In the genomic region with DNA sequence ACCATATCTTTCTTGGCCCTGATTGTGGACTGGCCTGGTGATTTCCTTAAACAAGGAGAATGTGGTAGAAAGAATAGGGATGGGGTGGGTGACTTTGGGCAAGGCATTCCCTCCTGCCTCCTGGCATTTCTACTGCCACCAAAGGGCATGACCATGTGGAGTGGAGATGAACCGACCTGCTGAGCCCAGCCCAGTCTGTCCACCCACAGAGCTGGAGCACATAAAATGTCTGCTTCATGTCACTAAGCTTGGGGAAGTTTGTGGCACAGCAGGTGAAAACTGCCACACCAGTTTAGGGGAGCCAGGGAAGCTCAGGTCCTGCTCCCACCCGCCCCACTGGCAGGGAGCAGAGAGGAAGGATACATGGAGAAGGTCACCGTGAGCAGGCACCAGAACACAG, we compare ENCODE assay signal across 24 cellular contexts. TPM values are rescaled to one million over a fixed set of nuclear protein-coding genes. Genes with fewer than 3 reads are reported as not detected.
DNase-seq lines count a peak whose midpoint lies in the region; ATAC-seq, FAIRE-seq and TF ChIP-seq lines count a peak whose summit lies in the region.
"Had no signal": no experiment of that assay in that cellular context is flagged by ENCODE, and none has a peak within 500 bp of the region (broad histone marks: within the 10 kb centered on the region; RNA-seq: fewer than 3 reads in every experiment).

No MANE protein-coding gene starts in this region.

- no peak overlapping the region for H3K4me3 Mint-ChIP-seq in natural killer cell treated with Interleukin-12 subunit alpha and Interleukin-12 subunit beta and Interleukin-15 and Interleukin-18, amount 100 ng/mL, for 72 hours
- H3K4me3 Mint-ChIP-seq in natural killer cell (no peak overlapping the region), astrocyte (ENCODE audit: unreplicated experiment) (peak overlapping the region; percentile 40), nephron progenitor cell (no peak overlapping the region)
- H3K4me3 Mint-ChIP-seq: CD4-positive, CD25-positive, alpha-beta regulatory T cell; HFFc6; IgD-negative memory B cell had no signal

- no peaks in the 10 kb centered on the region for H3K4me1 ChIP-seq in astrocyte (ENCODE audit: insufficient read depth, low read length)
- H3K4me1 ChIP-seq in A673 (ENCODE audit: insufficient read depth, low read length, poor library complexity, severe bottlenecking) = no peaks in the 10 kb centered on the region
- H3K4me1 ChIP-seq: Caco-2 had no signal

- no peak overlapping the region for H3K4me3 ChIP-seq in astrocyte (ENCODE audit: insufficient read depth, low read depth, low read length)
- H3K4me3 ChIP-seq in A673 (ENCODE audit: low read depth, low read length, poor library complexity, severe bottlenecking) = no peak overlapping the region

- H3K36me3 ChIP-seq in astrocyte (ENCODE audit: insufficient read depth, low read length) (no peaks in the 10 kb centered on the region), A673 (ENCODE audit: insufficient read depth, low read length, poor library complexity, severe bottlenecking) (no peaks in the 10 kb centered on the region)
- H3K36me3 ChIP-seq: BE2C had no signal

- H3K9me3 Mint-ChIP-seq in natural killer cell treated with Interleukin-12 subunit alpha and Interleukin-12 subunit beta and Interleukin-15 and Interleukin-18, amount 100 ng/mL, for 72 hours = no peaks in the 10 kb centered on the region
- H3K9me3 Mint-ChIP-seq in natural killer cell (no peaks in the 10 kb centered on the region), astrocyte (ENCODE audit: unreplicated experiment) (peaks cover 4% of the 10 kb centered on the region), nephron progenitor cell (peaks cover 28% of the 10 kb centered on the region)

- H3K9ac ChIP-seq in astrocyte (ENCODE audit: low read length) = no peak overlapping the region

- no peaks in the 10 kb centered on the region for H3K27me3 Mint-ChIP-seq in natural killer cell treated with Interleukin-12 subunit alpha and Interleukin-12 subunit beta and Interleukin-15 and Interleukin-18, amount 100 ng/mL, for 72 hours
- no peaks in the 10 kb centered on the region for H3K27me3 Mint-ChIP-seq in natural killer cell (ENCODE audit: low read depth in 2 of 2)
- no peaks in the 10 kb centered on the region for H3K27me3 Mint-ChIP-seq in astrocyte (ENCODE audit: low read depth, unreplicated experiment)
- H3K27me3 Mint-ChIP-seq in nephron progenitor cell (ENCODE audit: low read depth, poor library complexity) = peaks cover 3% of the 10 kb centered on the region
- H3K27me3 Mint-ChIP-seq: CD4-positive, CD25-positive, alpha-beta regulatory T cell; IgD-negative memory B cell had no signal

- no peak for FAIRE-seq in astrocyte (lab: Jason Lieb, UNC)
- FAIRE-seq: D721Med, G401.6, GM12892, GM18507, H1 had no signal

- ATAC-seq in natural killer cell treated with Interleukin-12 subunit alpha and Interleukin-12 subunit beta and Interleukin-15 and Interleukin-18, amount 100 ng/mL, for 72 hours = no peak
- no peak for ATAC-seq in natural killer cell
- ATAC-seq in sciatic nerve = no peak

- no peak for TF ChIP-seq CTCF in natural killer cell (IDR thresholded peaks at IDR 0.05)
- no peak for TF ChIP-seq CTCF in astrocyte (IDR thresholded peaks at IDR 0.05; ENCODE audit: insufficient read depth, low read depth, low read length)
- no peak for TF ChIP-seq CTCF in nephron progenitor cell (IDR thresholded peaks at IDR 0.05)
- TF ChIP-seq CTCF in A673 (conservative IDR thresholded peaks at IDR 0.05; ENCODE audit: low read depth, low read length) = no peak

- POLR2A ChIA-PET in A673 (lab: Charles Lee; ENCODE audit: low non-redundant PET) = no interaction called here

- H3K36me3 Mint-ChIP-seq in natural killer cell treated with Interleukin-12 subunit alpha and Interleukin-12 subunit beta and Interleukin-15 and Interleukin-18, amount 100 ng/mL, for 72 hours = no peaks in the 10 kb centered on the region
- no peaks in the 10 kb centered on the region for H3K36me3 Mint-ChIP-seq in natural killer cell
- H3K36me3 Mint-ChIP-seq in astrocyte (ENCODE audit: low read depth, unreplicated experiment) = peaks cover 33% of the 10 kb centered on the region
- peaks cover 59% of the 10 kb centered on the region for H3K36me3 Mint-ChIP-seq in nephron progenitor cell (ENCODE audit: low read depth)

- H3K4me1 Mint-ChIP-seq in natural killer cell treated with Interleukin-12 subunit alpha and Interleukin-12 subunit beta and Interleukin-15 and Interleukin-18, amount 100 ng/mL, for 72 hours (ENCODE audit: low read depth in 2 of 2) = peaks cover 0 to 7% of the 10 kb centered on the region in 2 donors
- H3K4me1 Mint-ChIP-seq in natural killer cell (peaks cover 0 to 10% of the 10 kb centered on the region in 2 donors), astrocyte (ENCODE audit: low read depth, unreplicated experiment) (no peaks in the 10 kb centered on the region), nephron progenitor cell (peaks cover 10% of the 10 kb centered on the region)

- no peak overlapping the region for H3K27ac Mint-ChIP-seq in natural killer cell treated with Interleukin-12 subunit alpha and Interleukin-12 subunit beta and Interleukin-15 and Interleukin-18, amount 100 ng/mL, for 72 hours
- H3K27ac Mint-ChIP-seq in natural killer cell = no peak overlapping the region
- no peak overlapping the region for H3K27ac Mint-ChIP-seq in astrocyte (ENCODE audit: unreplicated experiment)
- H3K27ac Mint-ChIP-seq in nephron progenitor cell = peak overlapping the region; percentile 39
- H3K27ac Mint-ChIP-seq: CD4-positive, CD25-positive, alpha-beta regulatory T cell; HFFc6 had no signal

- H3K9me3 ChIP-seq in astrocyte (ENCODE audit: insufficient read depth, low read depth, low read length) (peaks cover 5% of the 10 kb centered on the region), A673 (ENCODE audit: low read depth, low read length, poor library complexity, severe bottlenecking) (peaks cover 9% of the 10 kb centered on the region)
- H3K9me3 ChIP-seq: BE2C had no signal

- H3K27me3 ChIP-seq in astrocyte (ENCODE audit: insufficient read depth, low read length) (no peaks in the 10 kb centered on the region), A673 (replicated peaks; ENCODE audit: insufficient read depth, low read depth, low read length, poor library complexity) (no peaks in the 10 kb centered on the region)
- H3K27me3 ChIP-seq: BE2C had no signal

- intact Hi-C loops in natural killer cell (cut with micrococcal nuclease) = no loop called here
- intact Hi-C loops in A673 (cut with micrococcal nuclease; ENCODE audit: unreplicated experiment) = no loop called here
- intact Hi-C loops in sciatic nerve (cut with DNase I) = no loop called here

- peaks cover 3% of the 10 kb centered on the region for H4K20me1 ChIP-seq in astrocyte (ENCODE audit: insufficient read depth, low read length)

- CTCF ChIA-PET in A673 (lab: Charles Lee) = no interaction called here

- peaks cover 2% of the 10 kb centered on the region for H3K79me2 ChIP-seq in astrocyte (ENCODE audit: insufficient read depth, low read length)

- H3K4me2 ChIP-seq in astrocyte (ENCODE audit: low read length) = no peak overlapping the region

- H3K27ac ChIP-seq in astrocyte (ENCODE audit: low read depth, low read length) (no peak overlapping the region), A673 (ENCODE audit: low read depth, low read length, poor library complexity, severe bottlenecking) (no peak overlapping the region)
- H3K27ac ChIP-seq: HL-60 had no signal

- H2AFZ ChIP-seq in astrocyte (ENCODE audit: low read depth, low read length) = no peak overlapping the region

- no TSS peak for BruUV-seq in A673 (replicated peaks; lab: Mats Ljungman, UMichigan)

- DNase-seq in natural killer cell treated with Interleukin-12 subunit alpha and Interleukin-12 subunit beta and Interleukin-15 and Interleukin-18, amount 100 ng/mL, for 72 hours (ENCODE audit: low spot score) = peak; percentile 48
- DNase-seq in natural killer cell = no peak
- no peak for DNase-seq in astrocyte (ENCODE audit: low read depth)
- DNase-seq in nephron progenitor cell = no peak
- no peak for DNase-seq in A673 (ENCODE audit: low spot score)
- DNase-seq in NCI-H526 treated with DMSO at 0.1 percent for 48 hours (lab: John Stamatoyannopoulos, UW) = no peak
- no peak for DNase-seq in sciatic nerve (ENCODE audit: low spot score)
- DNase-seq: ACHN; BE2C; C1 segment of cervical spinal cord; Caco-2; CD4-positive, CD25-positive, alpha-beta regulatory T cell; HCEC 1CT; HFFc6; KG1 had no signal

RNA-seq across cellular contexts. Expression of gene TMEM161A, which starts 6.3 kb away (rescaled TPM):
- 10 to 100 TPM; 22.0 to 38.1 TPM for total RNA-seq in natural killer cell treated with Interleukin-12 subunit alpha and Interleukin-12 subunit beta and Interleukin-15 and Interleukin-18, amount 100 ng/mL, for 72 hours
- total RNA-seq in natural killer cell = 10 to 100 TPM; 13.9 to 16.5 (median 14.2) TPM
- 27.2 and 33.8 TPM in 2 replicates for total RNA-seq in astrocyte
- total RNA-seq in A673 (2021) = 34.4 and 42.8 TPM in 2 replicates
- total RNA-seq in sciatic nerve = 20.7 TPM

RNA-seq across cellular contexts. Expression of gene MEF2B, which starts 38.1 kb away (rescaled TPM):
- 1 to 10 TPM; 2.4 to 5.9 TPM for total RNA-seq in natural killer cell treated with Interleukin-12 subunit alpha and Interleukin-12 subunit beta and Interleukin-15 and Interleukin-18, amount 100 ng/mL, for 72 hours
- total RNA-seq in natural killer cell = 1 to 10 TPM; 4.7 to 7.0 (median 5.6) TPM
- total RNA-seq in astrocyte = 0.58 and 1.7 TPM in 2 replicates
- 2.9 and 3.4 TPM in 2 replicates for total RNA-seq in A673 (2021)
- 4.7 TPM for total RNA-seq in sciatic nerve
- total RNA-seq: A172, HT1080 had no signal

RNA-seq across cellular contexts. Expression of gene BORCS8, which starts 60.0 kb away (rescaled TPM):
- total RNA-seq in natural killer cell treated with Interleukin-12 subunit alpha and Interleukin-12 subunit beta and Interleukin-15 and Interleukin-18, amount 100 ng/mL, for 72 hours = 10 to 100 TPM; 47.2 to 64.5 TPM
- total RNA-seq in natural killer cell (10 to 100 TPM; 28.2 to 42.4 (median 33.2) TPM), astrocyte (29.5 and 33.5 TPM in 2 replicates), A673 (2021) (29.9 and 37.5 TPM in 2 replicates), sciatic nerve (28.6 TPM)
